11 cellular contexts compared by ENCODE assay signal in the genomic region with DNA sequence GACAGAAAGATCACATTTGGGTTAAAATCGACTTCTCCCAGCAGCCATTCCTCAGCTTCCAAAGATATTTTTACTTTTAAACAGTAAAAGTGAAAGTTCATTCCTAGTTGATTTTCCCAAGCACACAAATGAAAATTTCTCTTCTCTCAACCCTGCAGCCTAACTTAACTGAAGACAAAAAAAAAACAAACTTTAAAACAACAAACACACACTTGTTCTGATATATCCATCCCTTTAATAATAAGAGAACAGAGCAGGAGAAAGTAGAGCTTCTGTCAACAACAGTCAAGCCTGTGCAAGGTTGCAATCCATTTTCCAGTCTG.
A peak's percentile ranks its signal among the peaks of the same experiment; 100 is the strongest.
DNase-seq lines count a peak whose midpoint lies in the region; ATAC-seq and TF ChIP-seq lines count a peak whose summit lies in the region.
"Had no signal": no experiment of that assay in that cellular context is flagged by ENCODE, and none has a peak within 500 bp of the region (broad histone marks: within the 10 kb centered on the region; RNA-seq: fewer than 3 reads in every experiment).

No MANE protein-coding gene starts in this region.

- peaks cover 0 to 3% of the 10 kb centered on the region in 2 donors for H3K36me3 Mint-ChIP-seq in activated T-cell treated with anti-CD3 and anti-CD28 coated beads, Interleukin-2, amount 50 U/mL, for 72 hours (ENCODE audit: insufficient read depth in 2 of 2)
- peaks cover 49% of the 10 kb centered on the region for H3K36me3 Mint-ChIP-seq in activated naive CD8-positive, alpha-beta T cell treated with anti-CD3 and anti-CD28 coated beads for 36 hours

- H3K9ac ChIP-seq in liver (ENCODE audit: low read depth in 1 of 2, low read length in 2 of 2), result no peak overlapping the region

- H3K36me3 ChIP-seq in liver (ENCODE audit: control insufficient read depth in 4 of 4, insufficient read depth in 3 of 4, low read depth in 1 of 4, low read length in 3 of 4), result no peaks in the 10 kb centered on the region
- no peaks in the 10 kb centered on the region for H3K36me3 ChIP-seq in thoracic aorta

- peak overlapping the region in 1 of 2 donors; percentile 66 for H3K4me3 Mint-ChIP-seq in activated T-cell treated with anti-CD3 and anti-CD28 coated beads, Interleukin-2, amount 50 U/mL, for 72 hours
- peak overlapping the region; percentile 8 for H3K4me3 Mint-ChIP-seq in activated naive CD8-positive, alpha-beta T cell treated with anti-CD3 and anti-CD28 coated beads for 36 hours

- no peak overlapping the region for H3K4me3 ChIP-seq in liver (ENCODE audit: low read depth in 1 of 3, low read length in 3 of 3)
- peak overlapping the region; percentile 46 for H3K4me3 ChIP-seq in thoracic aorta

- H3K27ac ChIP-seq in liver (ENCODE audit: low read depth in 1 of 2, low read length in 2 of 2) (peak overlapping the region; percentile 57 to 84), thoracic aorta (peak overlapping the region in 1 of 2 donors; percentile 26)

- WGBS in liver, result 31% methylated on average over 1 of the region's 1 CpG

- peaks cover 81% of the 10 kb centered on the region for H3K4me1 Mint-ChIP-seq in activated T-cell treated with anti-CD3 and anti-CD28 coated beads, Interleukin-2, amount 50 U/mL, for 72 hours (ENCODE audit: low read depth)
- H3K4me1 Mint-ChIP-seq in activated naive CD8-positive, alpha-beta T cell treated with anti-CD3 and anti-CD28 coated beads for 36 hours, result peaks cover 77% of the 10 kb centered on the region

- no peaks in the 10 kb centered on the region for H3K9me3 Mint-ChIP-seq in activated T-cell treated with anti-CD3 and anti-CD28 coated beads, Interleukin-2, amount 50 U/mL, for 72 hours
- H3K9me3 Mint-ChIP-seq in activated naive CD8-positive, alpha-beta T cell treated with anti-CD3 and anti-CD28 coated beads for 36 hours, result no peaks in the 10 kb centered on the region

- peak overlapping the region; percentile 74 for H3K27ac Mint-ChIP-seq in activated T-cell treated with anti-CD3 and anti-CD28 coated beads, Interleukin-2, amount 50 U/mL, for 72 hours
- H3K27ac Mint-ChIP-seq in activated naive CD8-positive, alpha-beta T cell treated with anti-CD3 and anti-CD28 coated beads for 36 hours, result no peak overlapping the region

- no peaks in the 10 kb centered on the region for H3K27me3 Mint-ChIP-seq in activated T-cell treated with anti-CD3 and anti-CD28 coated beads, Interleukin-2, amount 50 U/mL, for 72 hours (ENCODE audit: low read depth)
- no peaks in the 10 kb centered on the region for H3K27me3 Mint-ChIP-seq in activated naive CD8-positive, alpha-beta T cell treated with anti-CD3 and anti-CD28 coated beads for 36 hours

- DNase-seq in activated T-cell treated with anti-CD3 and anti-CD28 coated beads, Interleukin-2, amount 50 U/mL, for 72 hours, result no peak
- DNase-seq in activated T-cell treated with anti-CD3 and anti-CD28 coated beads, Interleukin-2, amount 50 U/mL, for 48 hours, result no peak
- no peak for DNase-seq in activated naive CD8-positive, alpha-beta T cell treated with anti-CD3 and anti-CD28 coated beads for 36 hours
- no peak for DNase-seq in thoracic aorta (ENCODE audit: low spot score)
- DNase-seq in NCI-H345 (lab: John Stamatoyannopoulos, UW), result no peak
- DNase-seq: NCI-H82, posterior cingulate gyrus had no signal

- no peak for ATAC-seq in activated T-cell treated with anti-CD3 and anti-CD28 coated beads, Interleukin-2, amount 50 U/mL, for 72 hours (replicated peaks in 1 of 2)
- ATAC-seq in thoracic aorta (ENCODE audit: insufficient number of reproducible peaks, low FRiP score, low read depth), result no peak
- ATAC-seq in SK-N-SH treated with all-trans-retinoic acid at 6 μM for 48 hours, result no peak
- ATAC-seq in HG03175 (IDR thresholded peaks at IDR 0.05; ENCODE audit: unreplicated experiment), result no peak
- ATAC-seq: HCT116 had no signal

- H3K27me3 ChIP-seq in liver (ENCODE audit: control insufficient read depth in 4 of 4, insufficient read depth in 4 of 4, low read length in 3 of 4), result no peaks in the 10 kb centered on the region
- H3K27me3 ChIP-seq in thoracic aorta (replicated peaks; ENCODE audit: insufficient read depth), result no peaks in the 10 kb centered on the region

- H3K9me3 ChIP-seq in liver (ENCODE audit: control insufficient read depth in 4 of 4, low read length in 3 of 4) (no peaks in the 10 kb centered on the region), thoracic aorta (no peaks in the 10 kb centered on the region)

- no peak for TF ChIP-seq CTCF in liver (IDR thresholded peaks at IDR 0.05; ENCODE audit: low read depth, low read length, missing input control)
- TF ChIP-seq CTCF in thoracic aorta (IDR thresholded peaks at IDR 0.05), result no peak

- no peak for TF ChIP-seq RAD21 in liver (IDR thresholded peaks at IDR 0.05)

- peaks cover 11 to 61% (median 52%) of the 10 kb centered on the region in 4 donors for H3K4me1 ChIP-seq in liver (ENCODE audit: control insufficient read depth in 4 of 4, insufficient read depth in 4 of 4, low read length in 3 of 4)
- peaks cover 39 to 61% of the 10 kb centered on the region in 2 donors for H3K4me1 ChIP-seq in thoracic aorta (ENCODE audit: control insufficient read depth in 1 of 2, low read depth in 2 of 2)

TF ChIP-seq in liver, 16 proteins besides CTCF, POLR2A, EP300 and RAD21 (continues in another document):
- TF ChIP-seq FOXA1 (IDR thresholded peaks at IDR 0.05) (no peak), YY1 (IDR thresholded peaks at IDR 0.05) (no peak), ATF3 (IDR thresholded peaks at IDR 0.05) (no peak), HNF4G (IDR thresholded peaks at IDR 0.05) (no peak), HNF4A (conservative IDR thresholded peaks at IDR 0.05) (no peak), MAX (IDR thresholded peaks at IDR 0.05) (no peak), SP1 (IDR thresholded peaks at IDR 0.05) (no peak)
- TF ChIP-seq, protein P1, sequence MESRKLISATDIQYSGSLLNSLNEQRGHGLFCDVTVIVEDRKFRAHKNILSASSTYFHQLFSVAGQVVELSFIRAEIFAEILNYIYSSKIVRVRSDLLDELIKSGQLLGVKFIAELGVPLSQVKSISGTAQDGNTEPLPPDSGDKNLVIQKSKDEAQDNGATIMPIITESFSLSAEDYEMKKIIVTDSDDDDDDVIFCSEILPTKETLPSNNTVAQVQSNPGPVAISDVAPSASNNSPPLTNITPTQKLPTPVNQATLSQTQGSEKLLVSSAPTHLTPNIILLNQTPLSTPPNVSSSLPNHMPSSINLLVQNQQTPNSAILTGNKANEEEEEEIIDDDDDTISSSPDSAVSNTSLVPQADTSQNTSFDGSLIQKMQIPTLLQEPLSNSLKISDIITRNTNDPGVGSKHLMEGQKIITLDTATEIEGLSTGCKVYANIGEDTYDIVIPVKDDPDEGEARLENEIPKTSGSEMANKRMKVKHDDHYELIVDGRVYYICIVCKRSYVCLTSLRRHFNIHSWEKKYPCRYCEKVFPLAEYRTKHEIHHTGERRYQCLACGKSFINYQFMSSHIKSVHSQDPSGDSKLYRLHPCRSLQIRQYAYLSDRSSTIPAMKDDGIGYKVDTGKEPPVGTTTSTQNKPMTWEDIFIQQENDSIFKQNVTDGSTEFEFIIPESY (IDR thresholded peaks at IDR 0.05), result no peak

TF ChIP-seq in SK-N-SH treated with all-trans-retinoic acid at 6 μM for 48 hours, 23 proteins besides CTCF, POLR2A, EP300 and RAD21 (continues in another document):
- TF ChIP-seq POU6F1 (CRISPR knock-in tag; IDR thresholded peaks at IDR 0.05; ENCODE audit: borderline replicate concordance, low read depth) (no peak), ZNF8 (CRISPR knock-in tag; IDR thresholded peaks at IDR 0.05) (no peak), TCF4 (CRISPR knock-in tag; IDR thresholded peaks at IDR 0.05; ENCODE audit: borderline replicate concordance) (no peak), ZFP30 (CRISPR knock-in tag; IDR thresholded peaks at IDR 0.05) (no peak), OSR1 (CRISPR knock-in tag; IDR thresholded peaks at IDR 0.05) (no peak), SNAI2 (CRISPR knock-in tag; IDR thresholded peaks at IDR 0.05) (no peak), GLIS3 (CRISPR knock-in tag; IDR thresholded peaks at IDR 0.05) (no peak), RARB (CRISPR knock-in tag; IDR thresholded peaks at IDR 0.05) (no peak), TOX (CRISPR knock-in tag; IDR thresholded peaks at IDR 0.05; ENCODE audit: borderline replicate concordance) (no peak), ZC3H10 (CRISPR knock-in tag; IDR thresholded peaks at IDR 0.05) (no peak), ZNF70 (CRISPR knock-in tag; IDR thresholded peaks at IDR 0.05) (no peak)
- TF ChIP-seq, protein P2, sequence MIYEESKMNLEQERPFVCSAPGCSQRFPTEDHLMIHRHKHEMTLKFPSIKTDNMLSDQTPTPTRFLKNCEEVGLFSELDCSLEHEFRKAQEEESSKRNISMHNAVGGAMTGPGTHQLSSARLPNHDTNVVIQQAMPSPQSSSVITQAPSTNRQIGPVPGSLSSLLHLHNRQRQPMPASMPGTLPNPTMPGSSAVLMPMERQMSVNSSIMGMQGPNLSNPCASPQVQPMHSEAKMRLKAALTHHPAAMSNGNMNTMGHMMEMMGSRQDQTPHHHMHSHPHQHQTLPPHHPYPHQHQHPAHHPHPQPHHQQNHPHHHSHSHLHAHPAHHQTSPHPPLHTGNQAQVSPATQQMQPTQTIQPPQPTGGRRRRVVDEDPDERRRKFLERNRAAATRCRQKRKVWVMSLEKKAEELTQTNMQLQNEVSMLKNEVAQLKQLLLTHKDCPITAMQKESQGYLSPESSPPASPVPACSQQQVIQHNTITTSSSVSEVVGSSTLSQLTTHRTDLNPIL (CRISPR knock-in tag; IDR thresholded peaks at IDR 0.05; ENCODE audit: low read depth), result no peak
